8 cellular contexts compared by ENCODE assay signal in the genomic region with DNA sequence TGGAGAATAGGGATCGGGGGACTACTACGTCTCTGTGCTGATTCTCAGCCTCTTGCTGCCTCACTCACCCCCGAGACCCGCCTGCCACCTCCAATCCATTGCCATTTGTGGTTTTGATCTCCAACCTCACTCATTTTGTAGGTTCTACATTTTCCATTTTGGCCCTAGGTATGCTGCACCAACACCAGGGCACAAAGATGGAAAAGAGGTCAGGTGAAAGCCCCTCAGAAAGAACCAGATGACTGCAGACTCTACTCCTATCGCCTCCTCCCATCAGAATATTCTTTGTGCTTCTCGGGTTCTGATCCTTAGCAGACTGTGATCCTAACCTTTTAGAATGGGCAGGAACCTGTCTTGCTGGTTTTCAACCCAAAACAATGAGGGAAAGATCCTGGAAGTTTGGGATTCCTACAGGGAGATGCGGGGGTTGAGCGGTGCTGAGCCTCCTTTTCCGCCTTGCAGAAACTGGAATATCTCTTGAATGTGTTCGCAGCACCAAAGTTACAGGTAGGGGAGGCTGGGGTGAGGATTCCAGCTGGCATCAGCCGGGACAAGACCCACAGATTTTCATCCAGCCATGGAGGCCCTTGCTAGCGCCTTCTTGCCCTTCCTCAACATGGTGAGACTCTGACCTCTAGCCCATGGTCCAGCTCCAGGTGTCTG. TPM values are rescaled to one million over a fixed set of nuclear protein-coding genes. Genes with fewer than 3 reads are reported as not detected.
DNase-seq lines count a peak whose midpoint lies in the region; ATAC-seq lines count a peak whose summit lies in the region.

No MANE protein-coding gene starts in this region.

- H3K9me3 ChIP-seq in T-helper 17 cell (ENCODE audit: control insufficient read depth, low read length, poor library complexity, severe bottlenecking) (no peaks in the 10 kb centered on the region), iPS-15b (ENCODE audit: control insufficient read depth, insufficient read depth, low read length) (no peaks in the 10 kb centered on the region)

- peaks cover 9% of the 10 kb centered on the region for H3K4me1 ChIP-seq in iPS-15b (ENCODE audit: control insufficient read depth, insufficient read depth, low read length)

- no peak for ATAC-seq in T-helper 17 cell
- no peak for ATAC-seq in stimulated activated naive CD8-positive, alpha-beta T cell treated with anti-CD3 and anti-CD28 coated beads, Interleukin-15, amount 100 ng/mL, for 72 hours
- no peak for ATAC-seq in HG03378 (IDR thresholded peaks at IDR 0.05; ENCODE audit: unreplicated experiment)

- H3K4me3 Mint-ChIP-seq in T-helper 2 cell treated with Interferon-gamma antibody and Interleukin-4, amounts not matched to agents 5 μg/mL and 100 μg/mL, for 36 hours: peak overlapping the region; percentile 69
- peak overlapping the region; percentile 95 for H3K4me3 Mint-ChIP-seq in T-helper 17 cell
- peak overlapping the region; percentile 77 to 95 for H3K4me3 Mint-ChIP-seq in stimulated activated naive CD8-positive, alpha-beta T cell treated with anti-CD3 and anti-CD28 coated beads, Interleukin-15, amount 100 ng/mL, for 72 hours

- peaks cover 94% of the 10 kb centered on the region for H3K27me3 ChIP-seq in iPS-15b (ENCODE audit: control insufficient read depth, insufficient read depth, low read length)

- no peaks in the 10 kb centered on the region for H3K9me3 Mint-ChIP-seq in T-helper 2 cell treated with Interferon-gamma antibody and Interleukin-4, amounts not matched to agents 5 μg/mL and 100 μg/mL, for 36 hours
- H3K9me3 Mint-ChIP-seq in stimulated activated naive CD8-positive, alpha-beta T cell treated with anti-CD3 and anti-CD28 coated beads, Interleukin-15, amount 100 ng/mL, for 72 hours: no peaks in the 10 kb centered on the region

- H3K36me3 ChIP-seq in iPS-15b (ENCODE audit: control insufficient read depth, insufficient read depth, low read length): no peaks in the 10 kb centered on the region

- H3K27me3 Mint-ChIP-seq in T-helper 2 cell treated with Interferon-gamma antibody and Interleukin-4, amounts not matched to agents 5 μg/mL and 100 μg/mL, for 36 hours (ENCODE audit: low read depth): peaks cover 94% of the 10 kb centered on the region
- H3K27me3 Mint-ChIP-seq in T-helper 17 cell: peaks cover 88% of the 10 kb centered on the region
- H3K27me3 Mint-ChIP-seq in stimulated activated naive CD8-positive, alpha-beta T cell treated with anti-CD3 and anti-CD28 coated beads, Interleukin-15, amount 100 ng/mL, for 72 hours: peaks cover 95% of the 10 kb centered on the region

- no peak for DNase-seq in T-helper 2 cell treated with Interferon-gamma antibody and Interleukin-4, amounts not matched to agents 5 μg/mL and 100 μg/mL, for 36 hours (ENCODE audit: low spot score)
- no peak for DNase-seq in T-helper 2 cell
- no peak for DNase-seq in T-helper 17 cell
- DNase-seq in stimulated activated naive CD8-positive, alpha-beta T cell treated with anti-CD3 and anti-CD28 coated beads, Interleukin-15, amount 100 ng/mL, for 72 hours: no peak
- DNase-seq in NCI-H526 treated with DMSO at 0.1 percent for 48 hours (lab: John Stamatoyannopoulos, UW): no peak
- DNase-seq in SKM-1 treated with dmso at 0.1 percent for 144 hours (lab: John Stamatoyannopoulos, UW; ENCODE audit: unreplicated experiment): no peak

- H3K9ac ChIP-seq in iPS-15b (ENCODE audit: low read depth, low read length): no peak overlapping the region

- no peak overlapping the region for H3K27ac Mint-ChIP-seq in T-helper 2 cell treated with Interferon-gamma antibody and Interleukin-4, amounts not matched to agents 5 μg/mL and 100 μg/mL, for 36 hours
- no peak overlapping the region for H3K27ac Mint-ChIP-seq in T-helper 17 cell
- no peak overlapping the region for H3K27ac Mint-ChIP-seq in stimulated activated naive CD8-positive, alpha-beta T cell treated with anti-CD3 and anti-CD28 coated beads, Interleukin-15, amount 100 ng/mL, for 72 hours

- peaks cover 7% of the 10 kb centered on the region for H3K4me1 Mint-ChIP-seq in T-helper 2 cell treated with Interferon-gamma antibody and Interleukin-4, amounts not matched to agents 5 μg/mL and 100 μg/mL, for 36 hours (ENCODE audit: low read depth)
- peaks cover 31% of the 10 kb centered on the region for H3K4me1 Mint-ChIP-seq in T-helper 17 cell
- peaks cover 33% of the 10 kb centered on the region for H3K4me1 Mint-ChIP-seq in stimulated activated naive CD8-positive, alpha-beta T cell treated with anti-CD3 and anti-CD28 coated beads, Interleukin-15, amount 100 ng/mL, for 72 hours

- peak overlapping the region; percentile 35 for H3K4me3 ChIP-seq in iPS-15b (ENCODE audit: low read depth, low read length)

- peaks cover 3% of the 10 kb centered on the region for H3K36me3 Mint-ChIP-seq in T-helper 2 cell treated with Interferon-gamma antibody and Interleukin-4, amounts not matched to agents 5 μg/mL and 100 μg/mL, for 36 hours (ENCODE audit: low read depth)
- H3K36me3 Mint-ChIP-seq in T-helper 17 cell (ENCODE audit: low read depth): peaks cover 13% of the 10 kb centered on the region

RNA-seq across cellular contexts. Expression of a gene that starts 53.1 kb away (rescaled TPM):
- not detected for total RNA-seq in T-helper 17 cell
